Comparison of ENCODE assay signal across 8 cellular contexts in the genomic region with DNA sequence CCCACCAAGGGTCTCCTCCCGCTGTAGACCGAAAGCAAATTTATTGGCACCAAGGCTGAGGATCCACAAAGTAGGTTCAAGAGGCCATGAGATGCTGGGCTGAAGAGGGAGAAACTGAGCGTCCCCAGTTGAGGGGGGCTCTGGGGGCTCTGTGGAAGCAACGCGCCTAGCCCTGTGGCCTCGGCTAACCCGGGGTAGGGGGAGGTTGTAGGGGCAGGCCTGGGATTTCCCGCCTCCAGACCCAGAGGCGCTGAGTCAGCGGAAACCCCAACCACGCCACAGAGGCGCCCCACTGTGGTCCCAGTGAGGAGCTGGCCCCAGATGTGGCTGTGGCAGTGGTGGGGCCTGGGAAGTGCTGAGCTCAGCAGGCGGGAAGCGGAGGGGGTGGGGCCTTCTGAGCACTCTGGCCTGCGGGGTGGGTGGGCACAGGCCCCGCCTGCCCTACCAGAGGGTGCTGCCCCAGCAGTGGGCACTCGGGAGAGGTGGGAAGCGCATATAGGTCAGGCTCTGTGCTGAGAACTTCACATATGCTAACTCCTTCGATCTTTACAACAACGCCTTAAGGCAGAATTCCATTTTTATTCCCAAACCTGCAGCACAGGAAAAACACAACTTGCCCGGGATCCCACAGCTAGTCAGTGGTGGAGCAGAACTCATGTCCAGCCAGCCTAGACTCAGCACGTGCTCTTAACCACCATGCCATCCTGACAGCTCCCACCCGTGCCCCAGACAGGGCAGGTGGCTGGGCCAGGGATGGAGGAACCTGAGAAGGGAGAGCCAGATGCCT. TPM values are rescaled to one million over a fixed set of nuclear protein-coding genes. Genes with fewer than 3 reads are reported as not detected.
DNase-seq lines count a peak whose midpoint lies in the region; ATAC-seq and TF ChIP-seq lines count a peak whose summit lies in the region.

No MANE protein-coding gene starts in this region.

- H3K9me3 Mint-ChIP-seq in immature natural killer cell: no peaks in the 10 kb centered on the region

- peaks cover 8 to 52% of the 10 kb centered on the region in 2 donors for H3K4me1 ChIP-seq in ascending aorta

- peak overlapping the region; percentile 90 to 94 for H3K27ac ChIP-seq in ascending aorta

- peaks cover 51 to 61% of the 10 kb centered on the region in 2 donors for H3K4me1 Mint-ChIP-seq in immature natural killer cell

- peak overlapping the region; percentile 28 to 73 (median 56) for H3K4me3 Mint-ChIP-seq in immature natural killer cell

- H3K36me3 ChIP-seq in ascending aorta: no peaks in the 10 kb centered on the region

- ATAC-seq in GM21576 (IDR thresholded peaks at IDR 0.05; ENCODE audit: unreplicated experiment) (no peak), GM18907 (IDR thresholded peaks at IDR 0.05; ENCODE audit: unreplicated experiment) (no peak)

- H3K4me3 ChIP-seq in ascending aorta: peak overlapping the region; percentile 47 to 65

- intact Hi-C loops in ascending aorta (cut with DNase I): loop anchor here (1.0 to 2.0 kb wide), 2 partner anchors 41 to 58 kb away; no protein-coding TSS in a partner anchor

- H3K27ac Mint-ChIP-seq in immature natural killer cell: peak overlapping the region in 4 of 6 donors; percentile 12 to 71 (median 28)

- no peaks in the 10 kb centered on the region for H3K36me3 Mint-ChIP-seq in immature natural killer cell

- no peaks in the 10 kb centered on the region for H3K9me3 ChIP-seq in ascending aorta

- DNase-seq in GM19240 (ENCODE audit: insufficient read length, low spot score) (peak; percentile 34), T follicular helper cell (ENCODE audit: low read depth) (peak; percentile 11), ascending aorta (ENCODE audit: low spot score in 2 of 2) (peak in 1 of 2 donors; percentile 84), immature natural killer cell (peak; percentile 66 to 70 (median 70)), mesenteric fat pad (ENCODE audit: low spot score) (no peak)
- peak; percentile 80 for DNase-seq in stimulated activated CD4-positive, alpha-beta T cell treated with anti-CD3 and anti-CD28 coated beads, Interleukin-1b, Interleukin-23, amount 100 ng/mL, for 48 hours

- H3K27me3 Mint-ChIP-seq in immature natural killer cell (ENCODE audit: low read depth in 3 of 3): peaks cover 3 to 15% (median 10%) of the 10 kb centered on the region in 3 donors

- H3K27me3 ChIP-seq in ascending aorta: no peaks in the 10 kb centered on the region

- peak; percentile 35 to 63 (median 46) for TF ChIP-seq CTCF in ascending aorta (IDR thresholded peaks at IDR 0.05)

RNA-seq across cellular contexts. Expression of a gene that starts 1.5 kb away (rescaled TPM):
- total RNA-seq in ascending aorta (339 TPM), mesenteric fat pad (38.9 TPM)
- not detected for polyA plus RNA-seq in immature natural killer cell

RNA-seq across cellular contexts. Expression of a gene that starts 58.9 kb away (rescaled TPM):
- 1.9 TPM for total RNA-seq in ascending aorta
- 1 to 10 TPM in 1 of 3 donors, under 1 TPM in 1, not detected in 1; 0.36 to 2.1 TPM for polyA plus RNA-seq in immature natural killer cell
- 3.9 TPM for total RNA-seq in mesenteric fat pad
